Comparison of ENCODE assay signal across 8 cellular contexts in genomic region chr4:139977838-139978604, GRCh38.
DNase-seq lines count a peak whose midpoint lies in the region; ATAC-seq and TF ChIP-seq lines count a peak whose summit lies in the region.
"Had no signal": no experiment of that assay in that cellular context is flagged by ENCODE, and none has a peak within 500 bp of the region (broad histone marks: within the 10 kb centered on the region; RNA-seq: fewer than 3 reads in every experiment).

No MANE protein-coding gene starts in this region.

- no peak overlapping the region for H3K4me3 ChIP-seq in lower lobe of right lung
- H3K4me3 ChIP-seq: tibial nerve had no signal

- H3K4me1 ChIP-seq in lower lobe of right lung = peaks cover 57% of the 10 kb centered on the region

- H3K9me3 ChIP-seq in lower lobe of right lung = no peaks in the 10 kb centered on the region
- H3K9me3 ChIP-seq: tibial nerve had no signal

- intact Hi-C loops in lower lobe of right lung (cut with DNase I) = no loop called here

- TF ChIP-seq POLR2A in GM18505 (IDR thresholded peaks at IDR 0.05; ENCODE audit: borderline replicate concordance, extremely low read depth, insufficient read depth, insufficient read length) = no peak

- TF ChIP-seq CTCF in lower lobe of right lung (IDR thresholded peaks at IDR 0.05) = no peak

- DNase-seq in lower lobe of right lung (no peak), islet precursor cell (no peak), cerebellar nuclear complex (lab: John Stamatoyannopoulos, UW) (no peak)

- peak; percentile 35 for ATAC-seq in GM18505 (IDR thresholded peaks at IDR 0.05; ENCODE audit: unreplicated experiment)
- peak; percentile 60 for ATAC-seq in GM21390 (IDR thresholded peaks at IDR 0.05; ENCODE audit: unreplicated experiment)
- peak; percentile 46 for ATAC-seq in HG03457 (IDR thresholded peaks at IDR 0.05; ENCODE audit: unreplicated experiment)
- peak; percentile 44 to 59 for ATAC-seq in lower lobe of right lung
- ATAC-seq in HG03280 (IDR thresholded peaks at IDR 0.05; ENCODE audit: unreplicated experiment) = no peak

- H3K36me3 ChIP-seq in lower lobe of right lung = no peaks in the 10 kb centered on the region
- H3K36me3 ChIP-seq: tibial nerve had no signal

- H3K27me3 ChIP-seq in lower lobe of right lung (ENCODE audit: low read depth) = no peaks in the 10 kb centered on the region
- H3K27me3 ChIP-seq: tibial nerve had no signal

- H3K27ac ChIP-seq in lower lobe of right lung = peak overlapping the region; percentile 42
